27 cellular contexts compared by ENCODE assay signal in the genomic region with DNA sequence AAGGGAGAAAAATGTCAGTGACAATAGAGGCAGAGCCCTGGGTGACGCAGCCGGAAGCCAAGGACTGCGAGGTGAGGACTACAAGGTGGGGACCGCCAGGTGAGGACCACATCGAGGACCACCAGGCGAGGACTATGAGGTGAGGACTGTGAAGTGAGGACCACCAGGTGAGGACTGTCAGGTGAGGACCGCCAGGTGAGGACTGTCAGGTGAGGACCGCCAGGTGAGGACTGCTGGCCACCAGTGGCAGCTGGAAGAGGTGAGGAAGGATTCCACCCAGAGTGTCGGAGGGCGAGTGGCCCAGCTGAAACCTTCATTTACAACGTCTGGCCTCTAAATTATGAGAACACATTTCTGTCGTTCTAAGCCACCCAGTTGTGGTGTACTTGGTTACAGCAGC. TPM values are rescaled to one million over a fixed set of nuclear protein-coding genes. Genes with fewer than 3 reads are reported as not detected.
A peak's percentile ranks its signal among the peaks of the same experiment; 100 is the strongest.
DNase-seq lines count a peak whose midpoint lies in the region; ATAC-seq, FAIRE-seq and TF ChIP-seq lines count a peak whose summit lies in the region.
"Had no signal": no experiment of that assay in that cellular context is flagged by ENCODE, and none has a peak within 500 bp of the region (broad histone marks: within the 10 kb centered on the region; RNA-seq: fewer than 3 reads in every experiment).

No MANE protein-coding gene starts in this region.

- H3K4me2 ChIP-seq in A549: peak overlapping the region; percentile 54

- WGBS in A549 (ENCODE audit: missing lambda C conversion rate): 93% methylated on average over 11 of the region's 12 CpGs
- WGBS in liver: 83% methylated on average over 12 of the region's 12 CpGs

- H3K27ac Mint-ChIP-seq in activated B cell treated with CpG ODN at 0.5 μM for 24 hours (peak overlapping the region; percentile 80), progenitor cell of endocrine pancreas (peak overlapping the region; percentile 82)
- H3K27ac Mint-ChIP-seq: CD8-positive, alpha-beta T cell; T-helper 1 cell treated with Interleukin-12 subunit alpha and Interleukin-12 subunit beta and Interleukin-4 antibody, amounts not matched to agents 30 μg/mL and 1 μg/mL, for 36 hours had no signal

- no peak for TF ChIP-seq CTCF in A549 (IDR thresholded peaks at IDR 0.05)
- TF ChIP-seq CTCF in activated B cell treated with CpG ODN at 0.5 μM for 24 hours (IDR thresholded peaks at IDR 0.05): no peak
- no peak for TF ChIP-seq CTCF in liver (IDR thresholded peaks at IDR 0.05; ENCODE audit: low read depth, low read length, missing input control)
- no peak for TF ChIP-seq CTCF in progenitor cell of endocrine pancreas (IDR thresholded peaks at IDR 0.05; ENCODE audit: unreplicated experiment)

- intact Hi-C loops in activated B cell treated with CpG ODN at 0.5 μM for 24 hours (cut with micrococcal nuclease): no loop called here

- H3K9me3 ChIP-seq in A549: no peaks in the 10 kb centered on the region
- H3K9me3 ChIP-seq in liver (ENCODE audit: control insufficient read depth in 4 of 4, low read length in 3 of 4): no peaks in the 10 kb centered on the region
- H3K9me3 ChIP-seq: psoas muscle had no signal

- peak overlapping the region in 1 of 2 donors; percentile 83 for H3K9ac ChIP-seq in liver (ENCODE audit: low read depth in 1 of 2, low read length in 2 of 2)

- H3K36me3 ChIP-seq in liver (ENCODE audit: control insufficient read depth in 4 of 4, insufficient read depth in 3 of 4, low read depth in 1 of 4, low read length in 3 of 4): peaks cover 3 to 21% (median 5%) of the 10 kb centered on the region in 4 donors

- ATAC-seq in A549: no peak
- ATAC-seq in activated B cell treated with CpG ODN at 0.5 μM for 24 hours (ENCODE audit: low read depth): no peak
- ATAC-seq in GM21723 (IDR thresholded peaks at IDR 0.05; ENCODE audit: unreplicated experiment): no peak
- ATAC-seq: CD8-positive, alpha-beta T cell; GM12878; Panc1; psoas muscle; SK-N-SH treated with all-trans-retinoic acid at 6 μM for 48 hours had no signal

- TF ChIP-seq RAD21 in A549 (conservative IDR thresholded peaks at IDR 0.05 in 1 of 2, IDR thresholded peaks at IDR 0.05 in 1 of 2) (no peak), liver (IDR thresholded peaks at IDR 0.05) (no peak)

- H3K4me1 ChIP-seq in A549: peaks cover 61% of the 10 kb centered on the region
- H3K4me1 ChIP-seq in liver (ENCODE audit: control insufficient read depth in 4 of 4, insufficient read depth in 4 of 4, low read length in 3 of 4): peaks cover 18 to 67% (median 58%) of the 10 kb centered on the region in 4 donors

- H3K27ac ChIP-seq in A549 (peak overlapping the region; percentile 87 to 92), liver (ENCODE audit: low read depth in 1 of 2, low read length in 2 of 2) (peak overlapping the region; percentile 75 to 97)
- H3K27ac ChIP-seq: epithelial cell of prostate, psoas muscle had no signal

- POLR2A ChIA-PET in A549 (lab: Yijun Ruan, JAX) (no interaction called here), activated B cell treated with CpG ODN at 0.5 μM for 24 hours (lab: Charles Lee) (interaction anchor here (1.4 kb wide), 1 partner anchor 13 kb away, joined by 3 read pairs; no protein-coding TSS in a partner anchor)

- CTCF ChIA-PET in A549 (lab: Yijun Ruan, JAX): interaction anchor here (0.6 to 2.7 kb wide), 2 partner anchors 8 to 89 kb away, joined by 3 to 8 read pairs; no protein-coding TSS in a partner anchor
- CTCF ChIA-PET in activated B cell treated with CpG ODN at 0.5 μM for 24 hours (lab: Charles Lee): interaction anchor here (1.4 kb wide), 1 partner anchor 14 kb away, joined by 3 read pairs; no protein-coding TSS in a partner anchor

- peaks cover 27% of the 10 kb centered on the region for H3K36me3 Mint-ChIP-seq in activated B cell treated with CpG ODN at 0.5 μM for 24 hours (ENCODE audit: low read depth)
- peaks cover 27% of the 10 kb centered on the region for H3K36me3 Mint-ChIP-seq in progenitor cell of endocrine pancreas (ENCODE audit: insufficient read depth)

- TF ChIP-seq POLR2A in A549 (IDR thresholded peaks at IDR 0.05; ENCODE audit: low read length): no peak

- no peaks in the 10 kb centered on the region for H3K27me3 ChIP-seq in liver (ENCODE audit: control insufficient read depth in 4 of 4, insufficient read depth in 4 of 4, low read length in 3 of 4)

- no peaks in the 10 kb centered on the region for H3K9me3 Mint-ChIP-seq in activated B cell treated with CpG ODN at 0.5 μM for 24 hours
- H3K9me3 Mint-ChIP-seq in progenitor cell of endocrine pancreas (ENCODE audit: low read depth): no peaks in the 10 kb centered on the region
- H3K9me3 Mint-ChIP-seq: CD8-positive, alpha-beta T cell; T-helper 1 cell treated with Interleukin-12 subunit alpha and Interleukin-12 subunit beta and Interleukin-4 antibody, amounts not matched to agents 30 μg/mL and 1 μg/mL, for 36 hours had no signal

- H3K4me1 Mint-ChIP-seq in activated B cell treated with CpG ODN at 0.5 μM for 24 hours: peaks cover 43% of the 10 kb centered on the region
- peaks cover 43% of the 10 kb centered on the region for H3K4me1 Mint-ChIP-seq in progenitor cell of endocrine pancreas (ENCODE audit: low read depth)

- H3K27me3 Mint-ChIP-seq in activated B cell treated with CpG ODN at 0.5 μM for 24 hours: no peaks in the 10 kb centered on the region
- H3K27me3 Mint-ChIP-seq in progenitor cell of endocrine pancreas: no peaks in the 10 kb centered on the region

- no peak for TF ChIP-seq EP300 in A549 (IDR thresholded peaks at IDR 0.05)

- DNase-seq in A549 (ENCODE audit: low read depth in 1 of 2, low spot score in 1 of 2) (no peak), activated B cell treated with CpG ODN at 0.5 μM for 24 hours (no peak), progenitor cell of endocrine pancreas (ENCODE audit: low spot score, unreplicated experiment) (no peak), T-helper 9 cell (no peak), HPDE6-E6E7 (ENCODE audit: extremely low spot score) (no peak)
- DNase-seq in stimulated activated naive CD4-positive, alpha-beta T cell (lab: John Stamatoyannopoulos, UW): no peak
- DNase-seq: 8988T; activated CD4-positive, alpha-beta T cell treated with anti-CD3 and anti-CD28 coated beads, Interleukin-2, amount 50 U/mL, for 48 hours; activated CD4-positive, CD25-positive, alpha-beta regulatory T cell treated with anti-CD3 and anti-CD28 coated beads, Interleukin-2, amount 50 U/mL, for 72 hours; activated T-cell treated with anti-CD3 and anti-CD28 coated beads, Interleukin-2, amount 50 U/mL, for 48 hours; CD8-positive, alpha-beta T cell; DMS153; effector CD4-positive, alpha-beta T cell; NCI-H1048; NCI-H1694; NCI-H748 treated with DMSO at 0.1 percent for 48 hours; psoas muscle; Right ventricle myocardium superior; stimulated activated CD4-positive, alpha-beta T cell treated with anti-CD3 and anti-CD28 coated beads, Interleukin-4, amount 100 ng/mL, for 24 hours had no signal

- H3K4me3 Mint-ChIP-seq in activated B cell treated with CpG ODN at 0.5 μM for 24 hours (no peak overlapping the region), progenitor cell of endocrine pancreas (ENCODE audit: low read depth) (no peak overlapping the region)
- H3K4me3 Mint-ChIP-seq: CD8-positive, alpha-beta T cell; T-helper 1 cell treated with Interleukin-12 subunit alpha and Interleukin-12 subunit beta and Interleukin-4 antibody, amounts not matched to agents 30 μg/mL and 1 μg/mL, for 36 hours had no signal

- FAIRE-seq in A549 (lab: Jason Lieb, UNC): no peak
- FAIRE-seq: GM12878, urothelium cell line had no signal

- no peak overlapping the region for H3K4me3 ChIP-seq in A549
- no peak overlapping the region for H3K4me3 ChIP-seq in liver (ENCODE audit: low read depth in 1 of 3, low read length in 3 of 3)
- H3K4me3 ChIP-seq: GM12878, psoas muscle had no signal

TF ChIP-seq in A549, 52 proteins besides CTCF, POLR2A, EP300 and RAD21:
- no peak for TF ChIP-seq RFX5 (IDR thresholded peaks at IDR 0.05)
- no peak for TF ChIP-seq CHD4 (IDR thresholded peaks at IDR 0.05; ENCODE audit: borderline replicate concordance)
- no peak for TF ChIP-seq CEBPB (IDR thresholded peaks at IDR 0.05)
- TF ChIP-seq, protein P1, sequence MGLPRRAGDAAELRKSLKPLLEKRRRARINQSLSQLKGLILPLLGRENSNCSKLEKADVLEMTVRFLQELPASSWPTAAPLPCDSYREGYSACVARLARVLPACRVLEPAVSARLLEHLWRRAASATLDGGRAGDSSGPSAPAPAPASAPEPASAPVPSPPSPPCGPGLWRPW (IDR thresholded peaks at IDR 0.05): no peak
- no peak for TF ChIP-seq BHLHE40 (IDR thresholded peaks at IDR 0.05; ENCODE audit: low read depth, low read length)

TF ChIP-seq in liver, 16 proteins besides CTCF, POLR2A, EP300 and RAD21 (continues in another document):
- no peak for TF ChIP-seq RXRA (IDR thresholded peaks at IDR 0.05)

RNA-seq across cellular contexts. Expression of gene CYB5A, which starts 41.6 kb away (rescaled TPM):
- polyA plus RNA-seq in A549 (2011; rRNA removed) (132 and 134 TPM in 2 replicates), A549 (2017; fragmentation: RNase III; extraction: RNeasy Plus Mini Kit Qiagen cat#74134 plus additional on column Dnase treatment) (227 to 287 TPM (median 267 TPM) in 3 replicates), liver (1,000 to 10,000 TPM; 1,639 to 2,022 TPM)
- polyA plus RNA-seq in A549 (2012; cell fraction: cytosol; rRNA removed): 112 and 145 TPM in 2 replicates
- 49.4 and 73.1 TPM in 2 replicates for polyA plus RNA-seq in A549 (2012; cell fraction: nucleus; rRNA removed)
- polyA minus RNA-seq in A549 (2011; rRNA and poly(A)+ RNA removed): 38.3 and 46.0 TPM in 2 replicates
- total RNA-seq in activated B cell treated with CpG ODN at 0.5 μM for 24 hours (46.2 and 47.2 TPM in 2 replicates), liver (100 to 1,000 TPM; 277 to 605 TPM), progenitor cell of endocrine pancreas (213 and 223 TPM in 2 replicates)
